ENCODE assay signal across 31 cellular contexts in the genomic region with DNA sequence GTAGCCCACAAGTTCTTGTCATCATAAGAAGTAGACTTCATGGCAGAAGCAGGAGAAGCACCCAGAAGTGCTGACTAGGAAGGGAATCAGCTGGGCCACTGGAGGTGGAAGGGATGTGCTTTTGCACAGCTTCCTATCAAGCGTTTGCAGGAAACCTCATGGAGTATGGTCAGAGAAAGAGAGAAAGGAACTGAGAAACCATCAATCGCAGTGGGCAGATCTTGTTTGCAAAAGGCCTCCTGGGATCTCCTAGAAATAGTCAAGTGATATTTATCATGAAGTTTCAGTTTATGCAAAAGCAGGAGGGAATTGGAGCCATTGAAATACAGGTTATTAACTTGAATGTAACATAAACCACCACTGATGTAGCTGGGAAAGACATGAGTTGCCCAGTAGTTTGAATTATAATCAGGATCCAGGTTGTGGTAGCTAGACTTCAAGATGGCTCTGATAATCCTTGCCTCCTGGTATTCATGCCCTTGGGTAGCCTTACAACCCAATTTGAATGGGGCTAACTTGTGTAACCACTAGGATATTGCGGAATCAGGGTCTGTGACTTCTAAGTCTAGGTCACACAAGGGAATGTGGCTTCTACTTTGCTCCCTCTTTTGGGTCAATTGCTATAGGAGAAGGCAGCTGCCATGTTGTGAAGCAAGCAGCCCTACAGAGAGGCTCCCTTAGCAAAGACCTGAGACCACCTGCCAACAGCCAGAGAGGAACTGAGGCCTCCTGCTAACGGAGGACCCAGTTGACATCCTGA.
"Had no signal": no experiment of that assay in that cellular context is flagged by ENCODE, and none has a peak within 500 bp of the region (broad histone marks: within the 10 kb centered on the region; RNA-seq: fewer than 3 reads in every experiment).

No MANE protein-coding gene starts in this region.

- ATAC-seq: activated CD8-positive, alpha-beta T cell treated with anti-CD3 and anti-CD28 coated beads, Interleukin-2, amount 10 ng/mL, durations not matched to agents 7 days and 5 days; activated naive CD8-positive, alpha-beta T cell treated with anti-CD3 and anti-CD28 coated beads, Interleukin-2, amount 50 U/mL, for 24 hours; activated T-cell treated with anti-CD3 and anti-CD28 coated beads, Interleukin-2, amount 50 U/mL, for 4 hours had no signal

- H3K4me3 Mint-ChIP-seq: activated CD4-positive, alpha-beta T cell treated with anti-CD3 and anti-CD28 coated beads, Interleukin-2, amount 10 ng/mL, durations not matched to agents 24 days and 14 days; activated CD8-positive, alpha-beta T cell treated with anti-CD3 and anti-CD28 coated beads, Interleukin-2, amount 10 ng/mL, durations not matched to agents 7 days and 5 days; activated naive CD4-positive, alpha-beta T cell treated with anti-CD3 and anti-CD28 coated beads, Interleukin-2, amount 10 ng/mL, durations not matched to agents 7 days and 5 days; activated naive CD8-positive, alpha-beta T cell; activated naive CD8-positive, alpha-beta T cell treated with anti-CD3 and anti-CD28 coated beads, Interleukin-2, amount 50 U/mL, for 24 hours; activated T-cell treated with anti-CD3 and anti-CD28 coated beads, Interleukin-2, amount 50 U/mL, for 4 hours; activated T-helper 1 cell treated with anti-CD3 and anti-CD28 coated beads, Interleukin-12 subunit alpha, Interleukin-12 subunit beta, Interleukin-2, Interleukin-4 antibody, amounts not matched to agents 30 ng/mL and 10 ng/mL and 1 ng/mL, durations not matched to agents 14 hours and 24 hours and 36 hours; brain had no signal

- H3K4me2 ChIP-seq: PC-9 had no signal

- H3K27ac ChIP-seq: PC-9, WERI-Rb-1 had no signal

- H3K4me3 ChIP-seq: MG63, PC-9 had no signal

- H3K27me3 ChIP-seq: MG63 had no signal

- H3K27ac Mint-ChIP-seq: activated CD4-positive, alpha-beta T cell treated with anti-CD3 and anti-CD28 coated beads, Interleukin-2, amount 10 ng/mL, durations not matched to agents 24 days and 14 days; activated CD8-positive, alpha-beta T cell treated with anti-CD3 and anti-CD28 coated beads, Interleukin-2, amount 10 ng/mL, durations not matched to agents 7 days and 5 days; activated naive CD4-positive, alpha-beta T cell treated with anti-CD3 and anti-CD28 coated beads, Interleukin-2, amount 10 ng/mL, durations not matched to agents 7 days and 5 days; activated naive CD8-positive, alpha-beta T cell; activated naive CD8-positive, alpha-beta T cell treated with anti-CD3 and anti-CD28 coated beads, Interleukin-2, amount 50 U/mL, for 24 hours; activated T-helper 1 cell treated with anti-CD3 and anti-CD28 coated beads, Interleukin-12 subunit alpha, Interleukin-12 subunit beta, Interleukin-2, Interleukin-4 antibody, amounts not matched to agents 30 ng/mL and 10 ng/mL and 1 ng/mL, durations not matched to agents 14 hours and 24 hours and 36 hours; brain had no signal

- H3K9me3 Mint-ChIP-seq: activated CD4-positive, alpha-beta T cell treated with anti-CD3 and anti-CD28 coated beads, Interleukin-2, amount 10 ng/mL, durations not matched to agents 24 days and 14 days; activated naive CD4-positive, alpha-beta T cell treated with anti-CD3 and anti-CD28 coated beads, Interleukin-2, amount 10 ng/mL, durations not matched to agents 7 days and 5 days; activated naive CD8-positive, alpha-beta T cell treated with anti-CD3 and anti-CD28 coated beads, Interleukin-2, amount 50 U/mL, for 24 hours; activated T-cell treated with anti-CD3 and anti-CD28 coated beads, Interleukin-2, amount 50 U/mL, for 4 hours; activated T-helper 1 cell treated with anti-CD3 and anti-CD28 coated beads, Interleukin-12 subunit alpha, Interleukin-12 subunit beta, Interleukin-2, Interleukin-4 antibody, amounts not matched to agents 30 ng/mL and 10 ng/mL and 1 ng/mL, durations not matched to agents 14 hours and 24 hours and 36 hours; brain had no signal

- H3K27me3 Mint-ChIP-seq: activated CD4-positive, alpha-beta T cell treated with anti-CD3 and anti-CD28 coated beads, Interleukin-2, amount 10 ng/mL, durations not matched to agents 24 days and 14 days; activated naive CD4-positive, alpha-beta T cell treated with anti-CD3 and anti-CD28 coated beads, Interleukin-2, amount 10 ng/mL, durations not matched to agents 7 days and 5 days; activated naive CD8-positive, alpha-beta T cell; activated naive CD8-positive, alpha-beta T cell treated with anti-CD3 and anti-CD28 coated beads, Interleukin-2, amount 50 U/mL, for 24 hours had no signal

- H3K4me1 Mint-ChIP-seq: activated CD4-positive, alpha-beta T cell treated with anti-CD3 and anti-CD28 coated beads, Interleukin-2, amount 10 ng/mL, durations not matched to agents 24 days and 14 days; activated naive CD4-positive, alpha-beta T cell treated with anti-CD3 and anti-CD28 coated beads, Interleukin-2, amount 10 ng/mL, durations not matched to agents 7 days and 5 days; activated naive CD8-positive, alpha-beta T cell treated with anti-CD3 and anti-CD28 coated beads, Interleukin-2, amount 50 U/mL, for 24 hours; brain had no signal

- H3K36me3 Mint-ChIP-seq: activated naive CD4-positive, alpha-beta T cell treated with anti-CD3 and anti-CD28 coated beads, Interleukin-2, amount 10 ng/mL, durations not matched to agents 7 days and 5 days; activated naive CD8-positive, alpha-beta T cell; brain had no signal

- DNase-seq: activated CD4-positive, alpha-beta T cell treated with anti-CD3 and anti-CD28 coated beads for 1 hour; activated CD4-positive, alpha-beta T cell treated with anti-CD3 and anti-CD28 coated beads, Interleukin-2, amount 10 ng/mL, durations not matched to agents 24 days and 14 days; activated CD4-positive, alpha-beta T cell treated with anti-CD3 and anti-CD28 coated beads, Interleukin-2, amount 50 U/mL, for 4 hours; activated CD4-positive, CD25-positive, alpha-beta regulatory T cell; activated CD8-positive, alpha-beta T cell treated with anti-CD3 and anti-CD28 coated beads, Interleukin-2, amount 10 ng/mL, durations not matched to agents 7 days and 5 days; activated naive CD4-positive, alpha-beta T cell treated with anti-CD3 and anti-CD28 coated beads, Interleukin-2, amount 10 ng/mL, durations not matched to agents 7 days and 5 days; activated naive CD8-positive, alpha-beta T cell treated with anti-CD3 and anti-CD28 coated beads, Interleukin-2, amount 50 U/mL, for 24 hours; activated T-cell treated with anti-CD3 and anti-CD28 coated beads, Interleukin-2, amount 50 U/mL, for 4 hours; anterior cingulate cortex; caudate nucleus; cerebellar nuclear complex; MG63; NCI-H1092 treated with DMSO at 0.1 percent for 48 hours; NCI-H1417; NCI-H146; NCI-H187; NCI-H2029 treated with DMSO at 0.1 percent for 48 hours; NCI-H2107; NCI-H2171 treated with DMSO at 0.1 percent for 48 hours; NCI-H226; NCI-H524 treated with DMSO at 0.1 percent for 48 hours; PC-9; Right ventricle myocardium superior; SW 1271; T-helper 1 cell; T-helper 2 cell; T-helper 9 cell; WERI-Rb-1 had no signal

- H3K36me3 ChIP-seq: MG63, WERI-Rb-1 had no signal

- H3K9me3 ChIP-seq: MG63 had no signal
